ENCODE assay signal across 15 cellular contexts in the genomic region with DNA sequence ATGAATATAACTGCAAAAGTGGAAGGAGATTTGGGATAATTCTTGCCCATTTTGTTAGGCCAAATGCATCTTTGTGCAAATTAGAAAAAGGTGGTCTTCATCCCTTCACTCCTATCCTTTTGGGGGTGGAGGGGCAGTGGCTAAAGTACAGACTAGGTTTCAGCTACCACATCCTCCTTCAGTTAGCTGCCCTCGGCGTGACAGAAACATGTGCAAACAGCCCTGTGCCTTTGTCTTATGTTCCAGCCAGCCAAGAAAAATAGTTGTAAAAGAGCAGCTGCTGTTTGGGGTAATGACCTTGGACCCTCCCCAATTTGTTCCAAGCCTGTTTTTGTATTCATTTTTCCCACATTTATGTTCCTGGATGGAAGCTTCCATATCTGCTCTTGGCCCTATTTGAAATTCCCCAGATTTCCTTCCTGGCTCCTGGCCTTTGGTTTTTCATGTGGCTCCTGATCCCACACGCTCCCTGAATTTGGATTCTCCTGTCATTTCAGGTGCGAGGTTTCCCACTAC. TPM values are rescaled to one million over a fixed set of nuclear protein-coding genes. Genes with fewer than 3 reads are reported as not detected.
DNase-seq lines count a peak whose midpoint lies in the region; ATAC-seq and TF ChIP-seq lines count a peak whose summit lies in the region.
"Had no signal": no experiment of that assay in that cellular context is flagged by ENCODE, and none has a peak within 500 bp of the region (broad histone marks: within the 10 kb centered on the region; RNA-seq: fewer than 3 reads in every experiment).

No MANE protein-coding gene starts in this region.

- BruUV-seq in mammary epithelial cell (replicated peaks; lab: Mats Ljungman, UMichigan) = no TSS peak

- DNase-seq in mammary epithelial cell (no peak), breast epithelium (ENCODE audit: low spot score in 2 of 2) (no peak), NCI-H510A (lab: John Stamatoyannopoulos, UW) (peak; percentile 30), endothelial cell (ENCODE audit: low spot score) (no peak), type B pancreatic cell (ENCODE audit: extremely low spot score, unreplicated experiment) (no peak), GM19240 (ENCODE audit: insufficient read length, low spot score) (no peak), psoas muscle (no peak)
- DNase-seq: activated CD4-positive, alpha-beta T cell treated with anti-CD3 and anti-CD28 coated beads for 4 hours; activated naive CD4-positive, alpha-beta T cell treated with anti-CD3 and anti-CD28 coated beads, Interleukin-2, amount 10 ng/mL, durations not matched to agents 7 days and 5 days; AML-193; foreskin keratinocyte; left lung; NCI-H446 had no signal

- no peaks in the 10 kb centered on the region for H3K36me3 Mint-ChIP-seq in endothelial cell (ENCODE audit: low read depth, unreplicated experiment)
- H3K36me3 Mint-ChIP-seq in type B pancreatic cell = no peaks in the 10 kb centered on the region

- H3K4me2 ChIP-seq in mammary epithelial cell (ENCODE audit: insufficient read depth, low read depth, low read length) = no peak overlapping the region

- H3K36me3 ChIP-seq in mammary epithelial cell (ENCODE audit: insufficient read depth, low read length) (no peaks in the 10 kb centered on the region), breast epithelium (no peaks in the 10 kb centered on the region), psoas muscle (ENCODE audit: insufficient read depth in 1 of 2, low read depth in 1 of 2) (no peaks in the 10 kb centered on the region)
- H3K36me3 ChIP-seq: left lung had no signal

- no peaks in the 10 kb centered on the region for H3K9me3 ChIP-seq in mammary epithelial cell (replicated peaks; ENCODE audit: insufficient read depth, low read length)
- no peaks in the 10 kb centered on the region for H3K9me3 ChIP-seq in breast epithelium
- H3K9me3 ChIP-seq in psoas muscle = no peaks in the 10 kb centered on the region
- H3K9me3 ChIP-seq: left lung had no signal

- CTCF ChIA-PET in mammary epithelial cell (lab: Charles Lee; ENCODE audit: low non-redundant PET) = no interaction called here

- H4K20me1 ChIP-seq in mammary epithelial cell (ENCODE audit: insufficient read depth, low read length) = no peaks in the 10 kb centered on the region

- H3K27me3 ChIP-seq in mammary epithelial cell (ENCODE audit: insufficient read depth, low read length) = no peaks in the 10 kb centered on the region
- H3K27me3 ChIP-seq in breast epithelium = no peaks in the 10 kb centered on the region
- H3K27me3 ChIP-seq in psoas muscle (ENCODE audit: insufficient read depth in 3 of 3, low read length in 2 of 3) = no peaks in the 10 kb centered on the region
- H3K27me3 ChIP-seq: foreskin keratinocyte, left lung had no signal

- intact Hi-C loops in mammary epithelial cell (cut with micrococcal nuclease) = no loop called here
- intact Hi-C loops in breast epithelium (cut with DNase I; ENCODE audit: low total_unique reads) = no loop called here
- intact Hi-C loops in psoas muscle (cut with DNase I) = no loop called here

- in situ Hi-C loops in mammary epithelial cell (cut with MboI; ENCODE audit: low sequenced_read_pairs in 2 of 2) = no loop called here

- H3K4me3 Mint-ChIP-seq in endothelial cell (ENCODE audit: unreplicated experiment) = no peak overlapping the region
- H3K4me3 Mint-ChIP-seq in type B pancreatic cell = no peak overlapping the region

- H2AFZ ChIP-seq in mammary epithelial cell (ENCODE audit: low read depth, low read length) = peak overlapping the region; percentile 17

- no peak for ATAC-seq in HG02588 (IDR thresholded peaks at IDR 0.05; ENCODE audit: unreplicated experiment)
- ATAC-seq in psoas muscle = no peak
- ATAC-seq: foreskin keratinocyte, left lung had no signal

- H3K27ac Mint-ChIP-seq in endothelial cell (ENCODE audit: unreplicated experiment) = peak overlapping the region; percentile 34
- peak overlapping the region; percentile 39 for H3K27ac Mint-ChIP-seq in type B pancreatic cell

- H3K4me1 Mint-ChIP-seq in endothelial cell (ENCODE audit: unreplicated experiment) (peaks cover 17% of the 10 kb centered on the region), type B pancreatic cell (ENCODE audit: unreplicated experiment) (peaks cover 14% of the 10 kb centered on the region)

- H3K4me3 ChIP-seq in mammary epithelial cell (replicated peaks in 1 of 3; ENCODE audit: insufficient read depth in 1 of 3, low read depth in 2 of 3, low read length in 3 of 3) (no peak overlapping the region), breast epithelium (no peak overlapping the region), psoas muscle (no peak overlapping the region)
- H3K4me3 ChIP-seq: left lung, SK-N-MC had no signal

- H3K9ac ChIP-seq in mammary epithelial cell (ENCODE audit: insufficient read depth, low read length) = no peak overlapping the region

- H3K27me3 Mint-ChIP-seq in endothelial cell (ENCODE audit: unreplicated experiment) (peaks cover 2% of the 10 kb centered on the region), type B pancreatic cell (no peaks in the 10 kb centered on the region)

- H3K79me2 ChIP-seq in mammary epithelial cell (ENCODE audit: insufficient read depth, low read length) = no peaks in the 10 kb centered on the region

- H3K27ac ChIP-seq in mammary epithelial cell (ENCODE audit: insufficient read depth, low read depth, low read length) = no peak overlapping the region
- peak overlapping the region in 1 of 2 donors; percentile 14 for H3K27ac ChIP-seq in breast epithelium
- no peak overlapping the region for H3K27ac ChIP-seq in psoas muscle
- H3K27ac ChIP-seq: foreskin keratinocyte, left lung, SK-N-MC had no signal

- H3K4me1 ChIP-seq in mammary epithelial cell (ENCODE audit: insufficient read depth, low read length) (peaks cover 18% of the 10 kb centered on the region), breast epithelium (no peaks in the 10 kb centered on the region), psoas muscle (no peaks in the 10 kb centered on the region)
- H3K4me1 ChIP-seq: left lung had no signal

- TF ChIP-seq CTCF in mammary epithelial cell (conservative IDR thresholded peaks at IDR 0.05 in 1 of 2, IDR thresholded peaks at IDR 0.05 in 1 of 2; ENCODE audit: extremely low read depth in 1 of 2, insufficient read depth in 1 of 2, low read depth in 1 of 2, low read length in 2 of 2) (no peak), breast epithelium (IDR thresholded peaks at IDR 0.05) (no peak), endothelial cell (IDR thresholded peaks at IDR 0.05; ENCODE audit: unreplicated experiment) (no peak), type B pancreatic cell (conservative IDR thresholded peaks at IDR 0.05) (no peak), psoas muscle (IDR thresholded peaks at IDR 0.05) (no peak)

- 100% methylated on average over 2 of the region's 4 CpGs for WGBS in mammary epithelial cell (ENCODE audit: low coverage, missing lambda C conversion rate)
- WGBS in psoas muscle, 3 donors = 46 to 52% (median 52%) methylated on average over 4 of the region's 4 CpGs

- H3K9me3 Mint-ChIP-seq in endothelial cell (ENCODE audit: unreplicated experiment) = no peaks in the 10 kb centered on the region
- no peaks in the 10 kb centered on the region for H3K9me3 Mint-ChIP-seq in type B pancreatic cell
- H3K9me3 Mint-ChIP-seq: activated naive CD4-positive, alpha-beta T cell treated with anti-CD3 and anti-CD28 coated beads, Interleukin-2, amount 10 ng/mL, durations not matched to agents 7 days and 5 days had no signal

- dilution Hi-C loops in mammary epithelial cell (cut with HindIII; ENCODE audit: low sequenced_read_pairs) = no loop called here

- TF ChIP-seq POLR2A in breast epithelium (IDR thresholded peaks at IDR 0.05) = no peak

RNA-seq across cellular contexts. Expression of a gene that starts 8.3 kb away (rescaled TPM):
- total RNA-seq in mammary epithelial cell (10 to 100 TPM; 41.7 to 96.9 TPM), breast epithelium (100 to 1,000 TPM in 1 of 3 donors, 10 to 100 TPM in 2; 70.2 to 119 (median 96.4) TPM), endothelial cell (ENCODE audit: unreplicated experiment) (94.5 TPM), type B pancreatic cell (ENCODE audit: low replicate concordance) (42.4 and 87.4 TPM in 2 replicates), psoas muscle (10 to 100 TPM; 11.1 to 17.8 (median 13.4) TPM)
- polyA plus RNA-seq in mammary epithelial cell (32.9 TPM), psoas muscle (10 to 100 TPM; 10.1 to 12.8 (median 10.5) TPM)
- 40.8 TPM for polyA minus RNA-seq in mammary epithelial cell
